ENCODE assay signal across 9 cellular contexts in the genomic region with DNA sequence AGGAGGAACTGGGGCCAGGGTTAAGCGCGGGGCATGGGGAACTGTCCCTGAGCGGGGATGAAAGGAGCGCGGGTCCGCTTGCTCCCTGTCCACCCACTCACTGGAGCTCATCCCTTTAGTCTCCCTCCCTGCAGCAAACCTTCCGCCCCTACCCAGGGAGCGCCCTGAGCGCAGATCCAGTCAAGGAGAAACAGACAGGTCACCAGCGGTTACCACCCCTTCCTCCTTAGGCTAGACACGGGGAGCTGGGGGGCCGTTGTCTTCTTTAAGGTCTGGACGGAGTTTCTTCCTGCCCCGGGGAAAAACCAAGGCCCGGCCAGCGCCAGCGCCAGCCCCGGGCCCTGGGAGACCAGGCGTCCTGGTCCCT. TPM values are rescaled to one million over a fixed set of nuclear protein-coding genes. Genes with fewer than 3 reads are reported as not detected.
DNase-seq lines count a peak whose midpoint lies in the region; ATAC-seq and TF ChIP-seq lines count a peak whose summit lies in the region.
"Had no signal": no experiment of that assay in that cellular context is flagged by ENCODE, and none has a peak within 500 bp of the region (broad histone marks: within the 10 kb centered on the region; RNA-seq: fewer than 3 reads in every experiment).

No MANE protein-coding gene starts in this region.

- H3K9me3 ChIP-seq in GM23248 (ENCODE audit: low read depth) (no peaks in the 10 kb centered on the region), WERI-Rb-1 (ENCODE audit: severe bottlenecking) (no peaks in the 10 kb centered on the region)

- ATAC-seq in GM18907 (IDR thresholded peaks at IDR 0.05; ENCODE audit: unreplicated experiment): no peak

- no peaks in the 10 kb centered on the region for H3K9me2 ChIP-seq in GM23248 (ENCODE audit: insufficient read depth)

- 11 to 16% methylated on average over 19 of the region's 19 CpGs for WGBS in GM23248 (ENCODE audit: low coverage in 1 of 2, low lambda C conversion rate in 2 of 2, missing lambda C conversion rate in 2 of 2), 2 experiments

- peak overlapping the region; percentile 50; the same call in 1 of the 2 replicates for H3K4me3 ChIP-seq in GM23248
- H3K4me3 ChIP-seq in WERI-Rb-1 (ENCODE audit: low read depth, low read length): peak overlapping the region; percentile 34
- peak overlapping the region; percentile 37 for H3K4me3 ChIP-seq in iPS-11a (ENCODE audit: low read depth, low read length)
- H3K4me3 ChIP-seq in retinal pigment epithelial cell (ENCODE audit: low read length): peak overlapping the region; percentile 41

- no peaks in the 10 kb centered on the region for H3K36me3 ChIP-seq in GM23248 (ENCODE audit: low read depth)
- H3K36me3 ChIP-seq in WERI-Rb-1: no peaks in the 10 kb centered on the region

- DNase-seq in GM23248: peak; percentile 17
- DNase-seq in WERI-Rb-1: no peak
- no peak for DNase-seq in retinal pigment epithelial cell (ENCODE audit: low read depth)
- DNase-seq in stimulated activated naive CD4-positive, alpha-beta T cell (lab: John Stamatoyannopoulos, UW): no peak
- DNase-seq in stimulated activated CD4-positive, alpha-beta T cell treated with anti-CD3 and anti-CD28 coated beads, Interleukin-15, amount 100 ng/mL, for 24 hours: no peak
- DNase-seq in activated gamma-delta T cell (lab: John Stamatoyannopoulos, UW): no peak
- DNase-seq: T-helper 1 cell had no signal

- H3K4me1 ChIP-seq in GM23248 (ENCODE audit: insufficient read depth): no peaks in the 10 kb centered on the region

- peak overlapping the region; percentile 62 for H3K4me2 ChIP-seq in GM23248 (ENCODE audit: unreplicated experiment)

- H3F3A ChIP-seq in GM23248 (ENCODE audit: insufficient read depth): no peaks in the 10 kb centered on the region

- H3K79me2 ChIP-seq in GM23248 (ENCODE audit: insufficient read depth): no peaks in the 10 kb centered on the region

- H3K27me3 ChIP-seq in GM23248 (replicated peaks; ENCODE audit: insufficient read depth) (peaks cover 15% of the 10 kb centered on the region; the same call in 1 of the 2 replicates), WERI-Rb-1 (ENCODE audit: insufficient read depth, low read depth, severe bottlenecking) (peaks cover 26% of the 10 kb centered on the region)

- in situ Hi-C loops in GM23248 (cut with MboI): no loop called here

- H2AFZ ChIP-seq in GM23248: no peak overlapping the region

- TF ChIP-seq CTCF in WERI-Rb-1 (IDR thresholded peaks at IDR 0.05; ENCODE audit: low read depth, low read length): no peak
- TF ChIP-seq CTCF in retinal pigment epithelial cell (conservative IDR thresholded peaks at IDR 0.05; ENCODE audit: low read depth, low read length): no peak

- H3K27ac ChIP-seq in GM23248: no peak overlapping the region
- H3K27ac ChIP-seq in WERI-Rb-1: no peak overlapping the region

- no peaks in the 10 kb centered on the region for H4K20me1 ChIP-seq in GM23248 (ENCODE audit: insufficient read depth)

- no peak overlapping the region for H3K9ac ChIP-seq in GM23248

RNA-seq across cellular contexts. Expression of gene WNT4, which starts 1.0 kb away (rescaled TPM):
- total RNA-seq in GM23248 (2014; rRNA removed; shearing (Covaris generic)): 0.13 and 0.32 TPM in 2 replicates
- polyA plus RNA-seq in GM23248 (2016; fragmentation: Nextera tagmentation; extraction: Ambion mirVana): 0.05 TPM in 1 of 2 replicates, not detected in the other
